ENCODE assay signal across 15 cellular contexts in the genomic region with DNA sequence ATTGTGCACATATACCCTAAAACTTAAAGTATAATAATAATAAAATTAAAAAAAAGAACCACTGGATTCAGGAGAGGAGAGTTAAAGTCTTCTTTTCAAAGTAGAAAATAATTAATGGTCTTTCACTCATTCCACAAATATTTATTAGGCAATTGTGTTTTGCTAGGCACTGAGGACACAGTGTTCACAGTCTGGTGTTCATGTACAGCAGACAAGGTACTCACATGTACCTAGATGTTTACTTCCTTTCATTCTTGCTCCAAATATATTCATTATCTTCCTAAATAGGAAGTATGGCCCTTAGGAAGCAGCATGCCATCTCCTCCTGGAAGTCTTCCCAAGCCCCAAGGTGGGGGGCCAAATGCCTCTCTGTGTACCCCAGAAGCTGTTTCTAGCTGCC.
DNase-seq lines count a peak whose midpoint lies in the region; ATAC-seq and TF ChIP-seq lines count a peak whose summit lies in the region.
"Had no signal": no experiment of that assay in that cellular context is flagged by ENCODE, and none has a peak within 500 bp of the region (broad histone marks: within the 10 kb centered on the region; RNA-seq: fewer than 3 reads in every experiment).

No MANE protein-coding gene starts in this region.

- H3K4me2 ChIP-seq in GM23338 = no peak overlapping the region

- H3K27me3 Mint-ChIP-seq in GM23338 (ENCODE audit: insufficient read depth, low read depth, poor library complexity) = peaks cover 8% of the 10 kb centered on the region

- H3K4me3 Mint-ChIP-seq in GM23338 = no peak overlapping the region
- H3K4me3 Mint-ChIP-seq: CD4-positive, alpha-beta T cell had no signal

- CTCF ChIA-PET in GM10248 (lab: Yijun Ruan, JAX) = no interaction called here

- ATAC-seq in GM23338 (no peak), GM19351 (IDR thresholded peaks at IDR 0.05; ENCODE audit: unreplicated experiment) (no peak), GM19397 (IDR thresholded peaks at IDR 0.05; ENCODE audit: unreplicated experiment) (no peak)
- ATAC-seq: K562 had no signal

- no peaks in the 10 kb centered on the region for H3F3A ChIP-seq in GM23338 (replicated peaks; ENCODE audit: low read depth)

- no peaks in the 10 kb centered on the region; the same call in 2 of the 3 replicates for H3K9me3 Mint-ChIP-seq in GM23338
- H3K9me3 Mint-ChIP-seq: CD4-positive, alpha-beta T cell had no signal

- TF ChIP-seq CTCF in GM23338 (conservative IDR thresholded peaks at IDR 0.05; ENCODE audit: low read depth in 2 of 2) (no peak), tibial nerve (IDR thresholded peaks at IDR 0.05) (no peak), GM10248 (IDR thresholded peaks at IDR 0.05; ENCODE audit: control extremely low read depth, extremely low read depth, low read depth, missing control alignments) (no peak)

- H3K9me2 ChIP-seq in GM23338 (ENCODE audit: insufficient read depth) = no peaks in the 10 kb centered on the region

- no peak overlapping the region for H3K27ac ChIP-seq in GM23338 (ENCODE audit: low read depth)
- no peak overlapping the region for H3K27ac ChIP-seq in tibial nerve
- H3K27ac ChIP-seq: 22Rv1, GM23248 had no signal

- peak overlapping the region; percentile 32; the same call in 1 of the 2 replicates for H3K27ac Mint-ChIP-seq in GM23338
- H3K27ac Mint-ChIP-seq: CD4-positive, alpha-beta T cell had no signal

- H3K36me3 ChIP-seq in GM23338 (ENCODE audit: insufficient read depth) (no peaks in the 10 kb centered on the region; the same call in 1 of the 2 replicates), tibial nerve (no peaks in the 10 kb centered on the region)

- H3K36me3 Mint-ChIP-seq in GM23338 (ENCODE audit: low read depth) = no peaks in the 10 kb centered on the region; the same call in 2 of the 3 replicates

- H3K4me3 ChIP-seq in GM23338 (no peak overlapping the region), tibial nerve (no peak overlapping the region)
- H3K4me3 ChIP-seq: GM23248, K562 had no signal

- POLR2A ChIA-PET in GM10248 (lab: Yijun Ruan, JAX) = no interaction called here

- no peaks in the 10 kb centered on the region for H3K9me3 ChIP-seq in tibial nerve

- H4K20me1 ChIP-seq in GM23338 (replicated peaks; ENCODE audit: insufficient read depth) = no peaks in the 10 kb centered on the region

- H2AFZ ChIP-seq in GM23338 = no peak overlapping the region
- H2AFZ ChIP-seq: GM23248 had no signal

- TF ChIP-seq POLR2A in tibial nerve (IDR thresholded peaks at IDR 0.05) = no peak

- H3K27me3 ChIP-seq in GM23338 (ENCODE audit: insufficient read depth) = no peaks in the 10 kb centered on the region
- H3K27me3 ChIP-seq in tibial nerve = no peaks in the 10 kb centered on the region

- TF ChIP-seq EP300 in tibial nerve (IDR thresholded peaks at IDR 0.05) = peak; percentile 23 to 49

- H3K79me2 ChIP-seq in GM23338 (replicated peaks; ENCODE audit: insufficient read depth) = no peaks in the 10 kb centered on the region

- peaks cover 8% of the 10 kb centered on the region for H3K4me1 Mint-ChIP-seq in GM23338

- H3K4me1 ChIP-seq in GM23338 (ENCODE audit: insufficient read depth) (no peaks in the 10 kb centered on the region), tibial nerve (peaks cover 0 to 6% (median 0%) of the 10 kb centered on the region in 4 donors)

- DNase-seq in DMS79 treated with DMSO at 0.1 percent for 48 hours (lab: John Stamatoyannopoulos, UW) (peak; percentile 42), DMS79 (lab: John Stamatoyannopoulos, UW) (no peak), GM23338 (ENCODE audit: low spot score) (no peak), mesenteric fat pad (ENCODE audit: low spot score) (peak; percentile 33), tibial nerve (ENCODE audit: low spot score in 2 of 2) (no peak), GM10248 (ENCODE audit: extremely low spot score) (no peak)
- DNase-seq: DND-41, GDM1, GM23248, H7 had no signal

TF ChIP-seq in GM23338, 12 proteins besides CTCF, POLR2A, EP300 and RAD21 (continues in another document):
- TF ChIP-seq NANOG (IDR thresholded peaks at IDR 0.05; ENCODE audit: borderline replicate concordance) = no peak
- TF ChIP-seq, protein P1, sequence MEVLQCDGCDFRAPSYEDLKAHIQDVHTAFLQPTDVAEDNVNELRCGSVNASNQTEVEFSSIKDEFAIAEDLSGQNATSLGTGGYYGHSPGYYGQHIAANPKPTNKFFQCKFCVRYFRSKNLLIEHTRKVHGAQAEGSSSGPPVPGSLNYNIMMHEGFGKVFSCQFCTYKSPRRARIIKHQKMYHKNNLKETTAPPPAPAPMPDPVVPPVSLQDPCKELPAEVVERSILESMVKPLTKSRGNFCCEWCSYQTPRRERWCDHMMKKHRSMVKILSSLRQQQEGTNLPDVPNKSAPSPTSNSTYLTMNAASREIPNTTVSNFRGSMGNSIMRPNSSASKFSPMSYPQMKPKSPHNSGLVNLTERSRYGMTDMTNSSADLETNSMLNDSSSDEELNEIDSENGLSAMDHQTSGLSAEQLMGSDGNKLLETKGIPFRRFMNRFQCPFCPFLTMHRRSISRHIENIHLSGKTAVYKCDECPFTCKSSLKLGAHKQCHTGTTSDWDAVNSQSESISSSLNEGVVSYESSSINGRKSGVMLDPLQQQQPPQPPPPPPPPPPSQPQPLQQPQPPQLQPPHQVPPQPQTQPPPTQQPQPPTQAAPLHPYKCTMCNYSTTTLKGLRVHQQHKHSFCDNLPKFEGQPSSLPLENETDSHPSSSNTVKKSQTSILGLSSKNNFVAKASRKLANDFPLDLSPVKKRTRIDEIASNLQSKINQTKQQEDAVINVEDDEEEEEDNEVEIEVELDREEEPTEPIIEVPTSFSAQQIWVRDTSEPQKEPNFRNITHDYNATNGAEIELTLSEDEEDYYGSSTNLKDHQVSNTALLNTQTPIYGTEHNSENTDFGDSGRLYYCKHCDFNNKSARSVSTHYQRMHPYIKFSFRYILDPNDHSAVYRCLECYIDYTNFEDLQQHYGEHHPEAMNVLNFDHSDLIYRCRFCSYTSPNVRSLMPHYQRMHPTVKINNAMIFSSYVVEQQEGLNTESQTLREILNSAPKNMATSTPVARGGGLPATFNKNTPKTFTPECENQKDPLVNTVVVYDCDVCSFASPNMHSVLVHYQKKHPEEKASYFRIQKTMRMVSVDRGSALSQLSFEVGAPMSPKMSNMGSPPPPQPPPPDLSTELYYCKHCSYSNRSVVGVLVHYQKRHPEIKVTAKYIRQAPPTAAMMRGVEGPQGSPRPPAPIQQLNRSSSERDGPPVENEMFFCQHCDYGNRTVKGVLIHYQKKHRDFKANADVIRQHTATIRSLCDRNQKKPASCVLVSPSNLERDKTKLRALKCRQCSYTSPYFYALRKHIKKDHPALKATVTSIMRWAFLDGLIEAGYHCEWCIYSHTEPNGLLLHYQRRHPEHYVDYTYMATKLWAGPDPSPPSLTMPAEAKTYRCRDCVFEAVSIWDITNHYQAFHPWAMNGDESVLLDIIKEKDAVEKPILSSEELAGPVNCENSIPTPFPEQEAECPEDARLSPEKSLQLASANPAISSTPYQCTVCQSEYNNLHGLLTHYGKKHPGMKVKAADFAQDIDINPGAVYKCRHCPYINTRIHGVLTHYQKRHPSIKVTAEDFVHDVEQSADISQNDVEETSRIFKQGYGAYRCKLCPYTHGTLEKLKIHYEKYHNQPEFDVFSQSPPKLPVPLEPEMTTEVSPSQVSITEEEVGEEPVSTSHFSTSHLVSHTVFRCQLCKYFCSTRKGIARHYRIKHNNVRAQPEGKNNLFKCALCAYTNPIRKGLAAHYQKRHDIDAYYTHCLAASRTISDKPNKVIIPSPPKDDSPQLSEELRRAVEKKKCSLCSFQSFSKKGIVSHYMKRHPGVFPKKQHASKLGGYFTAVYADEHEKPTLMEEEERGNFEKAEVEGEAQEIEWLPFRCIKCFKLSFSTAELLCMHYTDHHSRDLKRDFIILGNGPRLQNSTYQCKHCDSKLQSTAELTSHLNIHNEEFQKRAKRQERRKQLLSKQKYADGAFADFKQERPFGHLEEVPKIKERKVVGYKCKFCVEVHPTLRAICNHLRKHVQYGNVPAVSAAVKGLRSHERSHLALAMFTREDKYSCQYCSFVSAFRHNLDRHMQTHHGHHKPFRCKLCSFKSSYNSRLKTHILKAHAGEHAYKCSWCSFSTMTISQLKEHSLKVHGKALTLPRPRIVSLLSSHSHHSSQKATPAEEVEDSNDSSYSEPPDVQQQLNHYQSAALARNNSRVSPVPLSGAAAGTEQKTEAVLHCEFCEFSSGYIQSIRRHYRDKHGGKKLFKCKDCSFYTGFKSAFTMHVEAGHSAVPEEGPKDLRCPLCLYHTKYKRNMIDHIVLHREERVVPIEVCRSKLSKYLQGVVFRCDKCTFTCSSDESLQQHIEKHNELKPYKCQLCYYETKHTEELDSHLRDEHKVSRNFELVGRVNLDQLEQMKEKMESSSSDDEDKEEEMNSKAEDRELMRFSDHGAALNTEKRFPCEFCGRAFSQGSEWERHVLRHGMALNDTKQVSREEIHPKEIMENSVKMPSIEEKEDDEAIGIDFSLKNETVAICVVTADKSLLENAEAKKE (CRISPR knock-in tag; IDR thresholded peaks at IDR 0.05) = no peak
- TF ChIP-seq, protein P2, sequence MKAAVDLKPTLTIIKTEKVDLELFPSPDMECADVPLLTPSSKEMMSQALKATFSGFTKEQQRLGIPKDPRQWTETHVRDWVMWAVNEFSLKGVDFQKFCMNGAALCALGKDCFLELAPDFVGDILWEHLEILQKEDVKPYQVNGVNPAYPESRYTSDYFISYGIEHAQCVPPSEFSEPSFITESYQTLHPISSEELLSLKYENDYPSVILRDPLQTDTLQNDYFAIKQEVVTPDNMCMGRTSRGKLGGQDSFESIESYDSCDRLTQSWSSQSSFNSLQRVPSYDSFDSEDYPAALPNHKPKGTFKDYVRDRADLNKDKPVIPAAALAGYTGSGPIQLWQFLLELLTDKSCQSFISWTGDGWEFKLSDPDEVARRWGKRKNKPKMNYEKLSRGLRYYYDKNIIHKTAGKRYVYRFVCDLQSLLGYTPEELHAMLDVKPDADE (IDR thresholded peaks at IDR 0.05) = no peak

Comparison
In these comparisons a context has a peak if more than half of its experiments do, and no peak if none do; other contexts are left out.
1. DNase-seq: peak in DMS79 treated with DMSO at 0.1 percent for 48 hours (single experiment) and mesenteric fat pad (single experiment); none in DMS79 (single experiment), GM23338 (single experiment), tibial nerve (0 of 2) and GM10248 (single experiment).